26 cellular contexts compared by ENCODE assay signal in genomic region chr5:136033244-136033643, GRCh38. TPM values are rescaled to one million over a fixed set of nuclear protein-coding genes. Genes with fewer than 3 reads are reported as not detected.
A peak's percentile ranks its signal among the peaks of the same experiment; 100 is the strongest.
DNase-seq lines count a peak whose midpoint lies in the region; ATAC-seq, FAIRE-seq and TF ChIP-seq lines count a peak whose summit lies in the region.
"Had no signal": no experiment of that assay in that cellular context is flagged by ENCODE, and none has a peak within 500 bp of the region (broad histone marks: within the 10 kb centered on the region; RNA-seq: fewer than 3 reads in every experiment).

No MANE protein-coding gene starts in this region.

- TF ChIP-seq EP300 in A549 (IDR thresholded peaks at IDR 0.05) (no peak), HepG2 (IDR thresholded peaks at IDR 0.05; ENCODE audit: low read depth in 2 of 2, low read length in 2 of 2) (no peak), HepG2 (CRISPR knock-in tag; IDR thresholded peaks at IDR 0.05; ENCODE audit: borderline replicate concordance) (no peak)

- H3K79me2 ChIP-seq in keratinocyte (ENCODE audit: control insufficient read depth, insufficient read depth, low read length) (peaks cover 14% of the 10 kb centered on the region), HepG2 (ENCODE audit: insufficient read depth, low read length) (peaks cover 27% of the 10 kb centered on the region)

- H3K4me1 ChIP-seq in A549 (peaks cover 81% of the 10 kb centered on the region), keratinocyte (ENCODE audit: control insufficient read depth, extremely low read depth, insufficient read depth, low read length) (peaks cover 91% of the 10 kb centered on the region), HepG2 (ENCODE audit: insufficient read depth, low read length) (peaks cover 57% of the 10 kb centered on the region)

- WGBS in A549 (ENCODE audit: missing lambda C conversion rate) = 17% methylated on average over 1 of the region's 1 CpG
- WGBS in HepG2 (ENCODE audit: low lambda C conversion rate) = 75% methylated on average over 1 of the region's 1 CpG

- H3K4me3 ChIP-seq in A549 (peak overlapping the region; percentile 97; the same call in 2 of the 3 replicates), keratinocyte (ENCODE audit: control insufficient read depth in 2 of 3, extremely low read depth in 1 of 3, insufficient read depth in 2 of 3, low read depth in 1 of 3, low read length in 3 of 3) (no peak overlapping the region), HepG2 (replicated peaks in 1 of 3; ENCODE audit: insufficient read depth in 1 of 3, low read depth in 2 of 3, low read length in 3 of 3) (no peak overlapping the region)
- H3K4me3 ChIP-seq: gastroesophageal sphincter, lung, SJCRH30, thyroid gland had no signal

- POLR2A ChIA-PET in A549 (lab: Yijun Ruan, JAX) (interaction anchor here (0.8 to 2.8 kb wide), 7 partner anchors 9 to 103 kb away, joined by 3 to 13 read pairs (median 8); no protein-coding TSS in a partner anchor), RWPE1 (lab: Yijun Ruan, JAX; ENCODE audit: low non-redundant PET) (interaction anchor here (0.7 kb wide), 1 partner anchor 34 kb away, joined by 3 read pairs; no protein-coding TSS in a partner anchor), HepG2 (lab: Yijun Ruan, JAX) (interaction anchor here (0.9 to 10.6 kb wide), 4 partner anchors 9 to 60 kb away, joined by 3 to 129 read pairs (median 38); no protein-coding TSS in a partner anchor)
- POLR2A ChIA-PET in activated CD4-positive, alpha-beta memory T cell treated with anti-CD3 and anti-CD28 coated beads, Interleukin-2, amount 10 ng/mL, durations not matched to agents 7 days and 5 days (lab: Charles Lee) = no interaction called here

- H4K20me1 ChIP-seq in keratinocyte (ENCODE audit: control insufficient read depth, extremely low read depth, insufficient read depth, low read length) (no peaks in the 10 kb centered on the region), HepG2 (ENCODE audit: insufficient read depth, low read length) (no peaks in the 10 kb centered on the region)

- DNase-seq in A549 (ENCODE audit: low read depth in 1 of 2, low spot score in 1 of 2) = no peak
- no peak for DNase-seq in CD14-positive monocyte (ENCODE audit: low spot score)
- no peak for DNase-seq in RWPE1 (ENCODE audit: low spot score)
- no peak for DNase-seq in keratinocyte (ENCODE audit: low read depth, low spot score)
- no peak for DNase-seq in GM10266 (ENCODE audit: extremely low spot score)
- no peak for DNase-seq in HCEC 1CT
- no peak for DNase-seq in HepG2 (ENCODE audit: low spot score)
- DNase-seq in activated CD4-positive, alpha-beta memory T cell treated with anti-CD3 and anti-CD28 coated beads, Interleukin-2, amount 10 ng/mL, durations not matched to agents 7 days and 5 days = no peak
- DNase-seq: activated CD4-positive, alpha-beta T cell treated with anti-CD3 and anti-CD28 coated beads for 48 hours; activated CD8-positive, alpha-beta memory T cell treated with anti-CD3 and anti-CD28 coated beads, Interleukin-2, amount 10 ng/mL, durations not matched to agents 7 days and 5 days; activated naive CD4-positive, alpha-beta T cell treated with anti-CD3 and anti-CD28 coated beads, Interleukin-2, amount 10 ng/mL, durations not matched to agents 7 days and 5 days; CD8-positive, alpha-beta T cell; cerebellar nuclear complex; hypothalamus; NCI-H1105 treated with DMSO at 0.1 percent for 48 hours; NCI-H69; small intestine; stimulated activated CD4-positive, alpha-beta T cell treated with anti-CD3 and anti-CD28 coated beads, Interleukin-4, amount 100 ng/mL, for 1 hour; stimulated activated naive CD4-positive, alpha-beta T cell treated with Interleukin-2 at 50 U/mL for 16 hours; thyroid gland had no signal

- H3K27ac Mint-ChIP-seq in CD14-positive monocyte = peak overlapping the region in 5 of 7 donors; percentile 9 to 60 (median 31)
- no peak overlapping the region for H3K27ac Mint-ChIP-seq in activated CD4-positive, alpha-beta memory T cell treated with anti-CD3 and anti-CD28 coated beads, Interleukin-2, amount 10 ng/mL, durations not matched to agents 7 days and 5 days
- H3K27ac Mint-ChIP-seq: activated CD8-positive, alpha-beta memory T cell treated with anti-CD3 and anti-CD28 coated beads, Interleukin-2, amount 10 ng/mL, durations not matched to agents 7 days and 5 days; activated naive CD4-positive, alpha-beta T cell treated with anti-CD3 and anti-CD28 coated beads, Interleukin-2, amount 10 ng/mL, durations not matched to agents 7 days and 5 days; CD8-positive, alpha-beta T cell had no signal

- ATAC-seq in A549 (no peak), HepG2 (no peak)
- ATAC-seq: activated CD8-positive, alpha-beta memory T cell treated with anti-CD3 and anti-CD28 coated beads, Interleukin-2, amount 10 ng/mL, durations not matched to agents 7 days and 5 days; CD8-positive, alpha-beta T cell had no signal

- peaks cover 86% of the 10 kb centered on the region for H3K4me1 Mint-ChIP-seq in CD14-positive monocyte
- peaks cover 24% of the 10 kb centered on the region for H3K4me1 Mint-ChIP-seq in activated CD4-positive, alpha-beta memory T cell treated with anti-CD3 and anti-CD28 coated beads, Interleukin-2, amount 10 ng/mL, durations not matched to agents 7 days and 5 days

- TF ChIP-seq POLR2A in A549 (IDR thresholded peaks at IDR 0.05; ENCODE audit: low read length) = no peak
- no peak for TF ChIP-seq POLR2A in HepG2 (IDR thresholded peaks at IDR 0.05; ENCODE audit: insufficient read depth in 1 of 2, low read depth in 2 of 2, low read length in 2 of 2)

- in situ Hi-C loops in HepG2 (cut with HindIII; ENCODE audit: extremely low pct_ligation_motif_present, low pct_unique_long_range_greater_than_20kb) = no loop called here

- H3K27me3 ChIP-seq in keratinocyte (ENCODE audit: control insufficient read depth, extremely low read depth, insufficient read depth, low read length) = no peaks in the 10 kb centered on the region
- H3K27me3 ChIP-seq in HepG2 (ENCODE audit: control insufficient read depth in 1 of 2, insufficient read depth in 2 of 2, low read length in 2 of 2) = no peaks in the 10 kb centered on the region; a peak in 1 of 5 replicates
- H3K27me3 ChIP-seq: gastroesophageal sphincter, SJCRH30, thyroid gland had no signal

- TF ChIP-seq CTCF in A549 (IDR thresholded peaks at IDR 0.05) (no peak), CD14-positive monocyte (IDR thresholded peaks at IDR 0.05) (no peak), RWPE1 (conservative IDR thresholded peaks at IDR 0.05; ENCODE audit: low read depth) (no peak), keratinocyte (optimal IDR thresholded peaks at IDR 0.05 in 1 of 3, IDR thresholded peaks at IDR 0.05 in 1 of 3, conservative IDR thresholded peaks at IDR 0.05 in 1 of 3; ENCODE audit: extremely low read depth in 1 of 3, insufficient read depth in 2 of 3, low read length in 3 of 3) (no peak), GM10266 (IDR thresholded peaks at IDR 0.05; ENCODE audit: control insufficient read depth, insufficient read depth, low read depth, missing control alignments) (no peak), HepG2 (CRISPR knock-in tag; IDR thresholded peaks at IDR 0.05) (no peak)

- CTCF ChIA-PET in A549 (lab: Yijun Ruan, JAX) = interaction anchor here (0.7 to 12.3 kb wide), 5 partner anchors 20 to 88 kb away, joined by 3 to 79 read pairs (median 18); no protein-coding TSS in a partner anchor
- CTCF ChIA-PET in RWPE1 (lab: Yijun Ruan, JAX) = interaction anchor here (0.5 to 1.1 kb wide), 3 partner anchors 22 to 560 kb away, joined by 3 to 6 read pairs (median 6); no protein-coding TSS in a partner anchor
- CTCF ChIA-PET in HepG2 (lab: Yijun Ruan, JAX; ENCODE audit: low intra/inter-chr PET ratio, low total read pairs) = no interaction called here
- CTCF ChIA-PET in activated CD4-positive, alpha-beta memory T cell treated with anti-CD3 and anti-CD28 coated beads, Interleukin-2, amount 10 ng/mL, durations not matched to agents 7 days and 5 days (lab: Charles Lee) = no interaction called here

- dilution Hi-C loops in keratinocyte (cut with MboI; ENCODE audit: extremely low pct_ligation_motif_present, low sequenced_read_pairs) = no loop called here

- BruUV-seq in HepG2 (replicated peaks; lab: Mats Ljungman, UMichigan) = no TSS peak

- H3K27me3 Mint-ChIP-seq in CD14-positive monocyte (ENCODE audit: low read depth in 3 of 3) = peaks cover under 1 to 5% (median 1%) of the 10 kb centered on the region in 3 donors
- peaks cover 1% of the 10 kb centered on the region for H3K27me3 Mint-ChIP-seq in activated CD4-positive, alpha-beta memory T cell treated with anti-CD3 and anti-CD28 coated beads, Interleukin-2, amount 10 ng/mL, durations not matched to agents 7 days and 5 days

- TF ChIP-seq RAD21 in A549 (conservative IDR thresholded peaks at IDR 0.05 in 1 of 2, IDR thresholded peaks at IDR 0.05 in 1 of 2) (no peak), HepG2 (CRISPR knock-in tag; IDR thresholded peaks at IDR 0.05) (no peak)

- H3K9me1 ChIP-seq in keratinocyte (ENCODE audit: control insufficient read depth, extremely low read depth, insufficient read depth, low read length) = no peaks in the 10 kb centered on the region

- H3K36me3 ChIP-seq in keratinocyte (ENCODE audit: control insufficient read depth in 2 of 2, extremely low read depth in 1 of 2, insufficient read depth in 2 of 2, low read length in 2 of 2) = peaks cover 2 to 7% of the 10 kb centered on the region in 2 experiments
- peaks cover 12 to 42% of the 10 kb centered on the region in 2 experiments for H3K36me3 ChIP-seq in HepG2 (replicated peaks in 1 of 2; ENCODE audit: control insufficient read depth in 1 of 2, insufficient read depth in 2 of 2, low read length in 2 of 2)
- H3K36me3 ChIP-seq: neutrophil, SJCRH30, thyroid gland had no signal

- intact Hi-C loops in CD14-positive monocyte (cut with micrococcal nuclease) (loop anchor here in 1 of 2 donors (5.0 kb wide), 2 partner anchors 36 to 56 kb away; no protein-coding TSS in a partner anchor), HepG2 (cut with micrococcal nuclease; ENCODE audit: unreplicated experiment) (loop anchor here (2.0 kb wide), 1 partner anchor 20 kb away; no protein-coding TSS in a partner anchor)

- no peak overlapping the region for H3K4me3 Mint-ChIP-seq in CD14-positive monocyte
- no peak overlapping the region for H3K4me3 Mint-ChIP-seq in activated CD4-positive, alpha-beta memory T cell treated with anti-CD3 and anti-CD28 coated beads, Interleukin-2, amount 10 ng/mL, durations not matched to agents 7 days and 5 days
- H3K4me3 Mint-ChIP-seq: activated CD8-positive, alpha-beta memory T cell treated with anti-CD3 and anti-CD28 coated beads, Interleukin-2, amount 10 ng/mL, durations not matched to agents 7 days and 5 days; activated naive CD4-positive, alpha-beta T cell treated with anti-CD3 and anti-CD28 coated beads, Interleukin-2, amount 10 ng/mL, durations not matched to agents 7 days and 5 days; CD8-positive, alpha-beta T cell had no signal

- H3K9me3 Mint-ChIP-seq in CD14-positive monocyte = peaks cover 0 to 12% (median 7%) of the 10 kb centered on the region in 7 donors
- H3K9me3 Mint-ChIP-seq in activated CD4-positive, alpha-beta memory T cell treated with anti-CD3 and anti-CD28 coated beads, Interleukin-2, amount 10 ng/mL, durations not matched to agents 7 days and 5 days = no peaks in the 10 kb centered on the region
- H3K9me3 Mint-ChIP-seq: activated naive CD4-positive, alpha-beta T cell treated with anti-CD3 and anti-CD28 coated beads, Interleukin-2, amount 10 ng/mL, durations not matched to agents 7 days and 5 days; CD8-positive, alpha-beta T cell had no signal

- H3K9me3 ChIP-seq in A549 = no peaks in the 10 kb centered on the region
- H3K9me3 ChIP-seq in keratinocyte (ENCODE audit: control insufficient read depth, low read depth, low read length) = no peaks in the 10 kb centered on the region
- H3K9me3 ChIP-seq in HepG2 (ENCODE audit: low read length) = no peaks in the 10 kb centered on the region
- H3K9me3 ChIP-seq: gastroesophageal sphincter, neutrophil, SJCRH30, thyroid gland had no signal

- FAIRE-seq in A549 (lab: Jason Lieb, UNC) (no peak), keratinocyte (lab: Jason Lieb, UNC) (peak; percentile 73), HepG2 (lab: Jason Lieb, UNC) (no peak)
- FAIRE-seq: GM19239, islet of Langerhans, small intestine had no signal

- H2AFZ ChIP-seq in keratinocyte (ENCODE audit: control insufficient read depth, low read length) (no peak overlapping the region), HepG2 (ENCODE audit: low read length) (no peak overlapping the region)

- H3K4me2 ChIP-seq in A549 (peak overlapping the region; percentile 98), keratinocyte (ENCODE audit: control insufficient read depth, extremely low read depth, insufficient read depth, low read depth, low read length) (peak overlapping the region; percentile 54), HepG2 (ENCODE audit: low read depth, low read length) (no peak overlapping the region; the same call in 1 of the 2 replicates)

- H3K36me3 Mint-ChIP-seq in CD14-positive monocyte = peaks cover 76 to 77% of the 10 kb centered on the region in 2 donors
- peaks cover 2% of the 10 kb centered on the region for H3K36me3 Mint-ChIP-seq in activated CD4-positive, alpha-beta memory T cell treated with anti-CD3 and anti-CD28 coated beads, Interleukin-2, amount 10 ng/mL, durations not matched to agents 7 days and 5 days (ENCODE audit: low read depth)
- H3K36me3 Mint-ChIP-seq: activated CD8-positive, alpha-beta memory T cell treated with anti-CD3 and anti-CD28 coated beads, Interleukin-2, amount 10 ng/mL, durations not matched to agents 7 days and 5 days; activated naive CD4-positive, alpha-beta T cell treated with anti-CD3 and anti-CD28 coated beads, Interleukin-2, amount 10 ng/mL, durations not matched to agents 7 days and 5 days; CD8-positive, alpha-beta T cell had no signal

- peak overlapping the region; percentile 99 to 100 for H3K27ac ChIP-seq in A549
- peak overlapping the region; percentile 89 for H3K27ac ChIP-seq in RWPE1
- peak overlapping the region; percentile 74 for H3K27ac ChIP-seq in keratinocyte (ENCODE audit: control insufficient read depth, insufficient read depth, low read length)
- no peak overlapping the region for H3K27ac ChIP-seq in HepG2 (ENCODE audit: extremely low read length, insufficient read depth, low read length)
- H3K27ac ChIP-seq: gastroesophageal sphincter, neutrophil, SJCRH30, thyroid gland had no signal

- peak overlapping the region; percentile 5 for H3K9ac ChIP-seq in keratinocyte (ENCODE audit: control insufficient read depth, extremely low read depth, insufficient read depth, low read length)
- no peak overlapping the region for H3K9ac ChIP-seq in HepG2 (ENCODE audit: insufficient read depth, low read depth, low read length)

RNA-seq across cellular contexts. Expression of gene TGFBI, which starts 4.5 kb away (rescaled TPM):
- polyA plus RNA-seq in A549 (2011; rRNA removed) = 1,135 and 1,466 TPM in 2 replicates
- polyA plus RNA-seq in A549 (2012; cell fraction: cytosol; rRNA removed) = 661 and 843 TPM in 2 replicates
- 1,811 and 1,913 TPM in 2 replicates for polyA plus RNA-seq in A549 (2012; cell fraction: nucleus; rRNA removed)
- 1,411 to 1,859 TPM (median 1,765 TPM) in 3 replicates for polyA plus RNA-seq in A549 (2017; fragmentation: RNase III; extraction: RNeasy Plus Mini Kit Qiagen cat#74134 plus additional on column Dnase treatment)
- polyA minus RNA-seq in A549 (2011; rRNA and poly(A)+ RNA removed) = 1,411 and 1,484 TPM in 2 replicates
- polyA plus RNA-seq in CD14-positive monocyte = 100 to 1,000 TPM; 480 to 653 TPM
- 270 to 490 TPM (median 379 TPM) in 3 replicates for polyA plus RNA-seq in keratinocyte
- 92.0 TPM for polyA plus RNA-seq in keratinocyte (2011; ENCODE audit: low read depth)
- polyA plus RNA-seq in keratinocyte (2011; cell fraction: cytosol; rRNA removed) = 190 and 225 TPM in 2 replicates
- polyA plus RNA-seq in keratinocyte (2011; cell fraction: nucleus; rRNA removed) = 856 and 930 TPM in 2 replicates
- polyA plus RNA-seq in keratinocyte (2012; ENCODE audit: low replicate concordance) = 178 and 370 TPM in 2 replicates
- polyA minus RNA-seq in keratinocyte = 282 to 529 TPM (median 401 TPM) in 3 replicates
- 410 TPM for polyA minus RNA-seq in keratinocyte (2011; cell fraction: cytosol; rRNA and poly(A)+ RNA removed)
- 536 and 762 TPM in 2 replicates for polyA minus RNA-seq in keratinocyte (2011; cell fraction: nucleus; rRNA and poly(A)+ RNA removed)
- 138 and 275 TPM in 2 replicates for total RNA-seq in HepG2 (2016; rRNA removed; fragmentation: Illumina TruSeq; extraction: Trizol)
- total RNA-seq in HepG2 (2016; cell fraction: cytosol; rRNA removed; fragmentation: Illumina TruSeq; extraction: Trizol; ENCODE audit: low read depth) = 50.3 and 55.8 TPM in 2 replicates
- 131 and 276 TPM in 2 replicates for total RNA-seq in HepG2 (2016; cell fraction: insoluble cytoplasmic fraction; rRNA removed; fragmentation: Illumina TruSeq; extraction: Trizol)
- total RNA-seq in HepG2 (2016; cell fraction: membrane; rRNA removed; fragmentation: Illumina TruSeq; extraction: Trizol) = 113 and 131 TPM in 2 replicates
- total RNA-seq in HepG2 (2016; cell fraction: nucleus; rRNA removed; fragmentation: Illumina TruSeq; extraction: Trizol) = 247 and 314 TPM in 2 replicates
- 441 and 457 TPM in 2 replicates for polyA plus RNA-seq in HepG2 (2011; rRNA removed)
- 304 and 337 TPM in 2 replicates for polyA plus RNA-seq in HepG2 (2011; cell fraction: cytosol; rRNA removed)
- polyA plus RNA-seq in HepG2 (2011; cell fraction: nucleus; rRNA removed) = 658 and 897 TPM in 2 replicates
- 309 and 371 TPM in 2 replicates for polyA plus RNA-seq in HepG2 (2012)
- 43.1 and 46.7 TPM in 2 replicates for polyA plus RNA-seq in HepG2 (2016; cell fraction: cytosol; fragmentation: Illumina TruSeq; extraction: Trizol; ENCODE audit: low read depth)
- polyA plus RNA-seq in HepG2 (2016; cell fraction: insoluble cytoplasmic fraction; fragmentation: Illumina TruSeq; extraction: Trizol; ENCODE audit: low read depth) = 120 and 134 TPM in 2 replicates
- 83.1 and 98.3 TPM in 2 replicates for polyA plus RNA-seq in HepG2 (2016; cell fraction: membrane; fragmentation: Illumina TruSeq; extraction: Trizol; ENCODE audit: low read depth)
- polyA plus RNA-seq in HepG2 (2016; cell fraction: nucleus; fragmentation: Illumina TruSeq; extraction: Trizol; ENCODE audit: insufficient read depth, low read depth) = 385 and 414 TPM in 2 replicates
- polyA minus RNA-seq in HepG2 (2011; rRNA and poly(A)+ RNA removed; ENCODE audit: low replicate concordance) = 25.5 and 364 TPM in 2 replicates
- polyA minus RNA-seq in HepG2 (2011; cell fraction: cytosol; rRNA and poly(A)+ RNA removed) = 249 and 302 TPM in 2 replicates
- 204 and 216 TPM in 2 replicates for polyA minus RNA-seq in HepG2 (2011; cell fraction: nucleus; rRNA and poly(A)+ RNA removed)
- total RNA-seq in activated CD4-positive, alpha-beta memory T cell treated with anti-CD3 and anti-CD28 coated beads, Interleukin-2, amount 10 ng/mL, durations not matched to agents 7 days and 5 days = not detected

Comparison
In these comparisons a context has a peak if more than half of its experiments do, and no peak if none do; other contexts are left out.
1. CTCF ChIA-PET loops: an anchor here in A549 (0.7 to 12.3 kb wide) and RWPE1 (0.5 to 1.1 kb wide); none called in HepG2 and activated CD4-positive, alpha-beta memory T cell treated with anti-CD3 and anti-CD28 coated beads, Interleukin-2, amount 10 ng/mL, durations not matched to agents 7 days and 5 days.